In genomic region chr12:6230321-6231110, GRCh38 we compare ENCODE assay signal across 1 cellular context.
TF ChIP-seq lines count a peak whose summit lies in the region.

No MANE protein-coding gene starts in this region.

TF ChIP-seq in HepG2, 621 proteins besides CTCF, POLR2A, EP300 and RAD21 (continued from another document and continues in another):
- TF ChIP-seq, protein P1, sequence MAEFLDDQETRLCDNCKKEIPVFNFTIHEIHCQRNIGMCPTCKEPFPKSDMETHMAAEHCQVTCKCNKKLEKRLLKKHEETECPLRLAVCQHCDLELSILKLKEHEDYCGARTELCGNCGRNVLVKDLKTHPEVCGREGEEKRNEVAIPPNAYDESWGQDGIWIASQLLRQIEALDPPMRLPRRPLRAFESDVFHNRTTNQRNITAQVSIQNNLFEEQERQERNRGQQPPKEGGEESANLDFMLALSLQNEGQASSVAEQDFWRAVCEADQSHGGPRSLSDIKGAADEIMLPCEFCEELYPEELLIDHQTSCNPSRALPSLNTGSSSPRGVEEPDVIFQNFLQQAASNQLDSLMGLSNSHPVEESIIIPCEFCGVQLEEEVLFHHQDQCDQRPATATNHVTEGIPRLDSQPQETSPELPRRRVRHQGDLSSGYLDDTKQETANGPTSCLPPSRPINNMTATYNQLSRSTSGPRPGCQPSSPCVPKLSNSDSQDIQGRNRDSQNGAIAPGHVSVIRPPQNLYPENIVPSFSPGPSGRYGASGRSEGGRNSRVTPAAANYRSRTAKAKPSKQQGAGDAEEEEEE (CRISPR knock-in tag; IDR thresholded peaks at IDR 0.05; ENCODE audit: borderline replicate concordance): no peak
- TF ChIP-seq POGZ (CRISPR knock-in tag; IDR thresholded peaks at IDR 0.05) (peak; percentile 60), ZNF883 (CRISPR knock-in tag; IDR thresholded peaks at IDR 0.05; ENCODE audit: not compliant biosample characterization) (no peak), POLR2AphosphoS5 (IDR thresholded peaks at IDR 0.05; ENCODE audit: low read depth, low read length) (peak; percentile 45; the same call in 1 of the 2 replicates), ZNF878 (CRISPR knock-in tag; IDR thresholded peaks at IDR 0.05) (peak; percentile 69; the same call in 1 of the 2 replicates), ZNF530 (CRISPR knock-in tag; IDR thresholded peaks at IDR 0.05; ENCODE audit: low read depth) (no peak), ZNF792 (CRISPR knock-in tag; IDR thresholded peaks at IDR 0.05) (peak; percentile 91), ZBTB3 (CRISPR knock-in tag; IDR thresholded peaks at IDR 0.05; ENCODE audit: borderline replicate concordance, low read depth) (no peak), THYN1 (CRISPR knock-in tag; IDR thresholded peaks at IDR 0.05; ENCODE audit: borderline replicate concordance, low read depth) (no peak), DMAP1 (CRISPR knock-in tag; IDR thresholded peaks at IDR 0.05) (no peak), SETDB1 (CRISPR knock-in tag; IDR thresholded peaks at IDR 0.05; ENCODE audit: borderline replicate concordance) (no peak), ZNF382 (CRISPR knock-in tag; IDR thresholded peaks at IDR 0.05; ENCODE audit: borderline replicate concordance) (no peak), U2AF2 (IDR thresholded peaks at IDR 0.05; ENCODE audit: low read depth, low read length) (no peak), RNF2 (conservative IDR thresholded peaks at IDR 0.05; ENCODE audit: low read depth) (0 out of 2 replicates have a peak, but pooled peaks have one; percentile 44), SIX1 (CRISPR knock-in tag; IDR thresholded peaks at IDR 0.05; ENCODE audit: borderline replicate concordance) (no peak), ZMYM4 (CRISPR knock-in tag; IDR thresholded peaks at IDR 0.05) (peak; percentile 69; the same call in 1 of the 2 replicates), ATRX (CRISPR knock-in tag; IDR thresholded peaks at IDR 0.05; ENCODE audit: borderline replicate concordance) (no peak), SP1 (IDR thresholded peaks at IDR 0.05) (no peak), SP1 (CRISPR knock-in tag; IDR thresholded peaks at IDR 0.05) (peak; percentile 65), CHD4 (IDR thresholded peaks at IDR 0.05; ENCODE audit: borderline replicate concordance, low read length) (no peak), HINFP (CRISPR knock-in tag; IDR thresholded peaks at IDR 0.05; ENCODE audit: low read depth) (no peak), GATAD2A (CRISPR knock-in tag; IDR thresholded peaks at IDR 0.05) (peak; percentile 95), HCFC1 (IDR thresholded peaks at IDR 0.05; ENCODE audit: low read depth, low read length) (no peak), ZNF10 (CRISPR knock-in tag; IDR thresholded peaks at IDR 0.05; ENCODE audit: borderline replicate concordance, low read depth) (no peak), TRIM24 (CRISPR knock-in tag; IDR thresholded peaks at IDR 0.05) (peak; percentile 68), DR1 (CRISPR knock-in tag; IDR thresholded peaks at IDR 0.05) (no peak), ZNF607 (CRISPR knock-in tag; IDR thresholded peaks at IDR 0.05; ENCODE audit: borderline replicate concordance) (no peak), U2AF1 (optimal IDR thresholded peaks at IDR 0.05; ENCODE audit: low read depth, low read length) (no peak), ZSCAN30 (CRISPR knock-in tag; IDR thresholded peaks at IDR 0.05) (no peak), ZNF773 (CRISPR knock-in tag; IDR thresholded peaks at IDR 0.05; ENCODE audit: borderline replicate concordance) (no peak), SOX6 (IDR thresholded peaks at IDR 0.05) (no peak), SOX6 (CRISPR knock-in tag; IDR thresholded peaks at IDR 0.05) (peak; percentile 98), EHMT2 (IDR thresholded peaks at IDR 0.05; ENCODE audit: borderline replicate concordance, low read depth, low read length) (peak; percentile 47; the same call in 1 of the 2 replicates), SRSF4 (IDR thresholded peaks at IDR 0.05; ENCODE audit: low read depth, low read length, poor library complexity, severe bottlenecking) (no peak), ZNF18 (CRISPR knock-in tag; IDR thresholded peaks at IDR 0.05; ENCODE audit: insufficient replicate concordance) (no peak), IRX3 (CRISPR knock-in tag; IDR thresholded peaks at IDR 0.05; ENCODE audit: borderline replicate concordance, low read depth) (no peak), SMAD3 (CRISPR knock-in tag; IDR thresholded peaks at IDR 0.05) (peak; percentile 91), PCBP2 (optimal IDR thresholded peaks at IDR 0.05; ENCODE audit: low read depth, low read length, poor library complexity, severe bottlenecking) (no peak), KAT2B (IDR thresholded peaks at IDR 0.05; ENCODE audit: borderline replicate concordance, low read depth, low read length) (no peak)
- TF ChIP-seq, protein P2, sequence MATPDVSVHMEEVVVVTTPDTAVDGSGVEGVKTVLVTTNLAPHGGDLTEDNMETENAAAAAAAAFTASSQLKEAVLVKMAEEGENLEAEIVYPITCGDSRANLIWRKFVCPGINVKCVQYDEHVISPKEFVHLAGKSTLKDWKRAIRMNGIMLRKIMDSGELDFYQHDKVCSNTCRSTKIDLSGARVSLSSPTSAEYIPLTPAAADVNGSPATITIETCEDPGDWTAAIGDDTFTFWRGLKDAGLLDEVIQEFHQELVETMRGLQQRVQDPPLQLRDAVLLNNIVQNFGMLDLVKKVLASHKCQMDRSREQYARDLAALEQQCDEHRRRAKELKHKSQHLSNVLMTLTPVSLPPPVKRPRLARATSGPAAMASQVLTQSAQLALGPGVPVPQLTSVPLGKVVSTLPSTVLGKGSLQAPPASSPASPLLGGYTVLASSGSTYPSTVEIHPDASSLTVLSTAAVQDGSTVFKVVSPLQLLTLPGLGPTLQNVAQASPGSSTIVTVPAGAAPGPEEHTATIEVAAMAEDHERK (CRISPR knock-in tag; IDR thresholded peaks at IDR 0.05; ENCODE audit: low read depth): no peak
- TF ChIP-seq, protein P3, sequence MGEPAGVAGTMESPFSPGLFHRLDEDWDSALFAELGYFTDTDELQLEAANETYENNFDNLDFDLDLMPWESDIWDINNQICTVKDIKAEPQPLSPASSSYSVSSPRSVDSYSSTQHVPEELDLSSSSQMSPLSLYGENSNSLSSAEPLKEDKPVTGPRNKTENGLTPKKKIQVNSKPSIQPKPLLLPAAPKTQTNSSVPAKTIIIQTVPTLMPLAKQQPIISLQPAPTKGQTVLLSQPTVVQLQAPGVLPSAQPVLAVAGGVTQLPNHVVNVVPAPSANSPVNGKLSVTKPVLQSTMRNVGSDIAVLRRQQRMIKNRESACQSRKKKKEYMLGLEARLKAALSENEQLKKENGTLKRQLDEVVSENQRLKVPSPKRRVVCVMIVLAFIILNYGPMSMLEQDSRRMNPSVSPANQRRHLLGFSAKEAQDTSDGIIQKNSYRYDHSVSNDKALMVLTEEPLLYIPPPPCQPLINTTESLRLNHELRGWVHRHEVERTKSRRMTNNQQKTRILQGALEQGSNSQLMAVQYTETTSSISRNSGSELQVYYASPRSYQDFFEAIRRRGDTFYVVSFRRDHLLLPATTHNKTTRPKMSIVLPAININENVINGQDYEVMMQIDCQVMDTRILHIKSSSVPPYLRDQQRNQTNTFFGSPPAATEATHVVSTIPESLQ (CRISPR knock-in tag; conservative IDR thresholded peaks at IDR 0.05): no peak
- TF ChIP-seq, protein P4, sequence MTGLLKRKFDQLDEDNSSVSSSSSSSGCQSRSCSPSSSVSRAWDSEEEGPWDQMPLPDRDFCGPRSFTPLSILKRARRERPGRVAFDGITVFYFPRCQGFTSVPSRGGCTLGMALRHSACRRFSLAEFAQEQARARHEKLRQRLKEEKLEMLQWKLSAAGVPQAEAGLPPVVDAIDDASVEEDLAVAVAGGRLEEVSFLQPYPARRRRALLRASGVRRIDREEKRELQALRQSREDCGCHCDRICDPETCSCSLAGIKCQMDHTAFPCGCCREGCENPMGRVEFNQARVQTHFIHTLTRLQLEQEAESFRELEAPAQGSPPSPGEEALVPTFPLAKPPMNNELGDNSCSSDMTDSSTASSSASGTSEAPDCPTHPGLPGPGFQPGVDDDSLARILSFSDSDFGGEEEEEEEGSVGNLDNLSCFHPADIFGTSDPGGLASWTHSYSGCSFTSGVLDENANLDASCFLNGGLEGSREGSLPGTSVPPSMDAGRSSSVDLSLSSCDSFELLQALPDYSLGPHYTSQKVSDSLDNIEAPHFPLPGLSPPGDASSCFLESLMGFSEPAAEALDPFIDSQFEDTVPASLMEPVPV (CRISPR knock-in tag; IDR thresholded peaks at IDR 0.05): no peak; the same call in 1 of the 2 replicates
- TF ChIP-seq, protein P5, sequence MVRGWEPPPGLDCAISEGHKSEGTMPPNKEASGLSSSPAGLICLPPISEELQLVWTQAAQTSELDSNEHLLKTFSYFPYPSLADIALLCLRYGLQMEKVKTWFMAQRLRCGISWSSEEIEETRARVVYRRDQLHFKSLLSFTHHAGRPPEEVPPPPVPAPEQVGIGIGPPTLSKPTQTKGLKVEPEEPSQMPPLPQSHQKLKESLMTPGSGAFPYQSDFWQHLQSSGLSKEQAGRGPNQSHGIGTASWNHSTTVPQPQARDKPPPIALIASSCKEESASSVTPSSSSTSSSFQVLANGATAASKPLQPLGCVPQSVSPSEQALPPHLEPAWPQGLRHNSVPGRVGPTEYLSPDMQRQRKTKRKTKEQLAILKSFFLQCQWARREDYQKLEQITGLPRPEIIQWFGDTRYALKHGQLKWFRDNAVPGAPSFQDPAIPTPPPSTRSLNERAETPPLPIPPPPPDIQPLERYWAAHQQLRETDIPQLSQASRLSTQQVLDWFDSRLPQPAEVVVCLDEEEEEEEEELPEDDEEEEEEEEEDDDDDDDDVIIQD (CRISPR knock-in tag; IDR thresholded peaks at IDR 0.05; ENCODE audit: low read depth): 0 out of 2 replicates have a peak, but pooled peaks have one; percentile 22
- TF ChIP-seq, protein P6, sequence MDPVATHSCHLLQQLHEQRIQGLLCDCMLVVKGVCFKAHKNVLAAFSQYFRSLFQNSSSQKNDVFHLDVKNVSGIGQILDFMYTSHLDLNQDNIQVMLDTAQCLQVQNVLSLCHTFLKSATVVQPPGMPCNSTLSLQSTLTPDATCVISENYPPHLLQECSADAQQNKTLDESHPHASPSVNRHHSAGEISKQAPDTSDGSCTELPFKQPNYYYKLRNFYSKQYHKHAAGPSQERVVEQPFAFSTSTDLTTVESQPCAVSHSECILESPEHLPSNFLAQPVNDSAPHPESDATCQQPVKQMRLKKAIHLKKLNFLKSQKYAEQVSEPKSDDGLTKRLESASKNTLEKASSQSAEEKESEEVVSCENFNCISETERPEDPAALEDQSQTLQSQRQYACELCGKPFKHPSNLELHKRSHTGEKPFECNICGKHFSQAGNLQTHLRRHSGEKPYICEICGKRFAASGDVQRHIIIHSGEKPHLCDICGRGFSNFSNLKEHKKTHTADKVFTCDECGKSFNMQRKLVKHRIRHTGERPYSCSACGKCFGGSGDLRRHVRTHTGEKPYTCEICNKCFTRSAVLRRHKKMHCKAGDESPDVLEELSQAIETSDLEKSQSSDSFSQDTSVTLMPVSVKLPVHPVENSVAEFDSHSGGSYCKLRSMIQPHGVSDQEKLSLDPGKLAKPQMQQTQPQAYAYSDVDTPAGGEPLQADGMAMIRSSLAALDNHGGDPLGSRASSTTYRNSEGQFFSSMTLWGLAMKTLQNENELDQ (CRISPR knock-in tag; IDR thresholded peaks at IDR 0.05; ENCODE audit: borderline replicate concordance): no peak
- TF ChIP-seq, protein P7, sequence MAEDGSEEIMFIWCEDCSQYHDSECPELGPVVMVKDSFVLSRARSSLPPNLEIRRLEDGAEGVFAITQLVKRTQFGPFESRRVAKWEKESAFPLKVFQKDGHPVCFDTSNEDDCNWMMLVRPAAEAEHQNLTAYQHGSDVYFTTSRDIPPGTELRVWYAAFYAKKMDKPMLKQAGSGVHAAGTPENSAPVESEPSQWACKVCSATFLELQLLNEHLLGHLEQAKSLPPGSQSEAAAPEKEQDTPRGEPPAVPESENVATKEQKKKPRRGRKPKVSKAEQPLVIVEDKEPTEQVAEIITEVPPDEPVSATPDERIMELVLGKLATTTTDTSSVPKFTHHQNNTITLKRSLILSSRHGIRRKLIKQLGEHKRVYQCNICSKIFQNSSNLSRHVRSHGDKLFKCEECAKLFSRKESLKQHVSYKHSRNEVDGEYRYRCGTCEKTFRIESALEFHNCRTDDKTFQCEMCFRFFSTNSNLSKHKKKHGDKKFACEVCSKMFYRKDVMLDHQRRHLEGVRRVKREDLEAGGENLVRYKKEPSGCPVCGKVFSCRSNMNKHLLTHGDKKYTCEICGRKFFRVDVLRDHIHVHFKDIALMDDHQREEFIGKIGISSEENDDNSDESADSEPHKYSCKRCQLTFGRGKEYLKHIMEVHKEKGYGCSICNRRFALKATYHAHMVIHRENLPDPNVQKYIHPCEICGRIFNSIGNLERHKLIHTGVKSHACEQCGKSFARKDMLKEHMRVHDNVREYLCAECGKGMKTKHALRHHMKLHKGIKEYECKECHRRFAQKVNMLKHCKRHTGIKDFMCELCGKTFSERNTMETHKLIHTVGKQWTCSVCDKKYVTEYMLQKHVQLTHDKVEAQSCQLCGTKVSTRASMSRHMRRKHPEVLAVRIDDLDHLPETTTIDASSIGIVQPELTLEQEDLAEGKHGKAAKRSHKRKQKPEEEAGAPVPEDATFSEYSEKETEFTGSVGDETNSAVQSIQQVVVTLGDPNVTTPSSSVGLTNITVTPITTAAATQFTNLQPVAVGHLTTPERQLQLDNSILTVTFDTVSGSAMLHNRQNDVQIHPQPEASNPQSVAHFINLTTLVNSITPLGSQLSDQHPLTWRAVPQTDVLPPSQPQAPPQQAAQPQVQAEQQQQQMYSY (CRISPR knock-in tag; IDR thresholded peaks at IDR 0.05): no peak
